8 cellular contexts compared by ENCODE assay signal in the genomic region with DNA sequence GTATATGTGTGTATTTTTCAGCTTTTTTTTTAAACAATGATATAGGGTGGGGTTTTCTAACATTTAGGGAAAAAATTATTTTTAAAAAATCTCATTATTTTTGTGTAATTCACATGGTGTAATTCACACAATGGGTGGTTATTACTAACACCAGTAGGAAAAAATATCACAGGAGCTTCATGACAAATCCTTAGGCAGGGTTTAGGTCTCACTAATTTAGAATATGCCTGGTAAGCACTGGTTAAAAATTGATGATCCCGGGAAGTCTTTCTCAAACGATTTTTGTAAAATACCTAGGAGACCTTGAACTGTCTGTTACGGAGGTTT. TPM values are rescaled to one million over a fixed set of nuclear protein-coding genes. Genes with fewer than 3 reads are reported as not detected.
DNase-seq lines count a peak whose midpoint lies in the region; ATAC-seq and TF ChIP-seq lines count a peak whose summit lies in the region.

No MANE protein-coding gene starts in this region.

- peak overlapping the region; percentile 99 for H3K27ac Mint-ChIP-seq in activated T-cell treated with anti-CD3 and anti-CD28 coated beads, Interleukin-2, amount 50 U/mL, for 72 hours
- peak overlapping the region; percentile 97 for H3K27ac Mint-ChIP-seq in activated naive CD8-positive, alpha-beta T cell treated with anti-CD3 and anti-CD28 coated beads for 36 hours
- peak overlapping the region; percentile 90 for H3K27ac Mint-ChIP-seq in memory B cell
- peak overlapping the region; percentile 98 for H3K27ac Mint-ChIP-seq in type B pancreatic cell

- peak overlapping the region; percentile 87 to 93 for H3K4me3 Mint-ChIP-seq in activated T-cell treated with anti-CD3 and anti-CD28 coated beads, Interleukin-2, amount 50 U/mL, for 72 hours
- peak overlapping the region; percentile 71 for H3K4me3 Mint-ChIP-seq in activated naive CD8-positive, alpha-beta T cell treated with anti-CD3 and anti-CD28 coated beads for 36 hours
- H3K4me3 Mint-ChIP-seq in memory B cell (peak overlapping the region; percentile 76), type B pancreatic cell (peak overlapping the region; percentile 87)

- no peak for DNase-seq in activated T-cell treated with anti-CD3 and anti-CD28 coated beads, Interleukin-2, amount 50 U/mL, for 72 hours
- no peak for DNase-seq in activated T-cell treated with anti-CD3 and anti-CD28 coated beads, Interleukin-2, amount 50 U/mL, for 1 hour
- no peak for DNase-seq in activated naive CD8-positive, alpha-beta T cell treated with anti-CD3 and anti-CD28 coated beads for 36 hours
- DNase-seq in memory B cell (ENCODE audit: low spot score in 2 of 2) (no peak), type B pancreatic cell (ENCODE audit: extremely low spot score, unreplicated experiment) (no peak), GM10266 (ENCODE audit: extremely low spot score) (no peak), NCI-H187 treated with DMSO at 0.1 percent for 48 hours (lab: John Stamatoyannopoulos, UW) (no peak)

- peaks cover 38% of the 10 kb centered on the region for H3K4me1 Mint-ChIP-seq in activated T-cell treated with anti-CD3 and anti-CD28 coated beads, Interleukin-2, amount 50 U/mL, for 72 hours (ENCODE audit: low read depth)
- peaks cover 43% of the 10 kb centered on the region for H3K4me1 Mint-ChIP-seq in activated naive CD8-positive, alpha-beta T cell treated with anti-CD3 and anti-CD28 coated beads for 36 hours
- H3K4me1 Mint-ChIP-seq in memory B cell: peaks cover 27% of the 10 kb centered on the region
- peaks cover 32% of the 10 kb centered on the region for H3K4me1 Mint-ChIP-seq in type B pancreatic cell (ENCODE audit: unreplicated experiment)

- H3K36me3 Mint-ChIP-seq in activated T-cell treated with anti-CD3 and anti-CD28 coated beads, Interleukin-2, amount 50 U/mL, for 72 hours (ENCODE audit: insufficient read depth in 2 of 2): no peaks in the 10 kb centered on the region
- no peaks in the 10 kb centered on the region for H3K36me3 Mint-ChIP-seq in activated naive CD8-positive, alpha-beta T cell treated with anti-CD3 and anti-CD28 coated beads for 36 hours
- H3K36me3 Mint-ChIP-seq in memory B cell (no peaks in the 10 kb centered on the region), type B pancreatic cell (no peaks in the 10 kb centered on the region)

- ATAC-seq in activated T-cell treated with anti-CD3 and anti-CD28 coated beads, Interleukin-2, amount 50 U/mL, for 72 hours (replicated peaks in 1 of 2): peak in 1 of 2 donors; percentile 52
- ATAC-seq in memory B cell (ENCODE audit: low read depth) (no peak), GM21390 (IDR thresholded peaks at IDR 0.05; ENCODE audit: unreplicated experiment) (no peak)

- TF ChIP-seq CTCF in type B pancreatic cell (conservative IDR thresholded peaks at IDR 0.05) (no peak), GM10266 (IDR thresholded peaks at IDR 0.05; ENCODE audit: control insufficient read depth, insufficient read depth, low read depth, missing control alignments) (no peak)

- H3K27me3 Mint-ChIP-seq in activated T-cell treated with anti-CD3 and anti-CD28 coated beads, Interleukin-2, amount 50 U/mL, for 72 hours (ENCODE audit: low read depth): no peaks in the 10 kb centered on the region
- no peaks in the 10 kb centered on the region for H3K27me3 Mint-ChIP-seq in activated naive CD8-positive, alpha-beta T cell treated with anti-CD3 and anti-CD28 coated beads for 36 hours
- no peaks in the 10 kb centered on the region for H3K27me3 Mint-ChIP-seq in memory B cell
- no peaks in the 10 kb centered on the region for H3K27me3 Mint-ChIP-seq in type B pancreatic cell

- no peaks in the 10 kb centered on the region for H3K9me3 Mint-ChIP-seq in activated T-cell treated with anti-CD3 and anti-CD28 coated beads, Interleukin-2, amount 50 U/mL, for 72 hours
- H3K9me3 Mint-ChIP-seq in activated naive CD8-positive, alpha-beta T cell treated with anti-CD3 and anti-CD28 coated beads for 36 hours: no peaks in the 10 kb centered on the region
- H3K9me3 Mint-ChIP-seq in memory B cell (no peaks in the 10 kb centered on the region), type B pancreatic cell (no peaks in the 10 kb centered on the region)

RNA-seq across cellular contexts. Expression of gene ZNF217, which starts 29.5 kb away (rescaled TPM):
- total RNA-seq in activated T-cell treated with anti-CD3 and anti-CD28 coated beads, Interleukin-2, amount 50 U/mL, for 72 hours: 10 to 100 TPM; 66.4 to 67.2 TPM
- 10 to 100 TPM; 55.6 to 59.0 TPM for total RNA-seq in activated naive CD8-positive, alpha-beta T cell treated with anti-CD3 and anti-CD28 coated beads for 36 hours
- total RNA-seq in type B pancreatic cell (ENCODE audit: low replicate concordance): 32.8 and 78.1 TPM in 2 replicates
